In genomic region chr3:120039642-120040610, GRCh38 we compare ENCODE assay signal across 1 cellular context.
TF ChIP-seq lines count a peak whose summit lies in the region.

No MANE protein-coding gene starts in this region.

TF ChIP-seq in K562, 482 proteins besides CTCF, POLR2A, EP300 and RAD21 (continued from another document):
- TF ChIP-seq ARID4B (CRISPR knock-in tag; IDR thresholded peaks at IDR 0.05) (no peak), ZNF561 (CRISPR knock-in tag; conservative IDR thresholded peaks at IDR 0.05) (peak; percentile 90)
